In genomic region chr6:129709909-129710721, GRCh38 we compare ENCODE assay signal across 1 cellular context.
TF ChIP-seq lines count a peak whose summit lies in the region.

ARHGAP18 (minus strand) TSS chr6:129710177; CDS start chr6:129710136, 41 bp downstream.

TF ChIP-seq in HepG2, 621 proteins besides CTCF, POLR2A, EP300 and RAD21 (continued from another document and continues in another):
- TF ChIP-seq ZNF609 (CRISPR knock-in tag; IDR thresholded peaks at IDR 0.05; ENCODE audit: borderline replicate concordance) (peak; percentile 81), PPARG (CRISPR knock-in tag; conservative IDR thresholded peaks at IDR 0.05) (peak; percentile 31; the same call in 1 of the 2 replicates), MAX (IDR thresholded peaks at IDR 0.05) (peak; percentile 89), ZBTB14 (CRISPR knock-in tag; IDR thresholded peaks at IDR 0.05) (no peak), ATF7 (IDR thresholded peaks at IDR 0.05) (no peak), ATF7 (CRISPR knock-in tag; IDR thresholded peaks at IDR 0.05) (peak; percentile 50; the same call in 1 of the 2 replicates), ZMYM4 (CRISPR knock-in tag; IDR thresholded peaks at IDR 0.05) (peak; percentile 98), SP4 (CRISPR knock-in tag; IDR thresholded peaks at IDR 0.05) (peak; percentile 50; the same call in 1 of the 2 replicates), NR1H2 (CRISPR knock-in tag; IDR thresholded peaks at IDR 0.05; ENCODE audit: borderline replicate concordance, low read depth) (no peak; the same call in 1 of the 2 replicates), SIN3B (IDR thresholded peaks at IDR 0.05; ENCODE audit: low read length) (no peak), CBX2 (IDR thresholded peaks at IDR 0.05; ENCODE audit: low read depth, low read length) (no peak), CBX2 (CRISPR knock-in tag; IDR thresholded peaks at IDR 0.05; ENCODE audit: low read depth) (no peak; the same call in 1 of the 2 replicates), ZFAT (CRISPR knock-in tag; conservative IDR thresholded peaks at IDR 0.05) (no peak), REPIN1 (CRISPR knock-in tag; IDR thresholded peaks at IDR 0.05; ENCODE audit: borderline replicate concordance, low read depth) (no peak), SYNCRIP (IDR thresholded peaks at IDR 0.05; ENCODE audit: insufficient read depth, low read depth, low read length) (no peak), NFIC (IDR thresholded peaks at IDR 0.05; ENCODE audit: low read length) (0 out of 2 replicates have a peak, but pooled peaks have one; percentile 21), ZNF558 (CRISPR knock-in tag; IDR thresholded peaks at IDR 0.05; ENCODE audit: borderline replicate concordance) (peak; percentile 97; the same call in 1 of the 2 replicates), CEBPB (IDR thresholded peaks at IDR 0.05; ENCODE audit: borderline replicate concordance, low read depth, low read length) (no peak), NR2F1 (CRISPR knock-in tag; IDR thresholded peaks at IDR 0.05) (no peak), BCLAF1 (IDR thresholded peaks at IDR 0.05) (no peak), ZMYM2 (CRISPR knock-in tag; IDR thresholded peaks at IDR 0.05) (peak; percentile 79), ZNF318 (CRISPR knock-in tag; IDR thresholded peaks at IDR 0.05) (peak; percentile 92; the same call in 1 of the 2 replicates), ZNF101 (CRISPR knock-in tag; IDR thresholded peaks at IDR 0.05; ENCODE audit: borderline replicate concordance, low read depth) (no peak), GTF2F1 (IDR thresholded peaks at IDR 0.05; ENCODE audit: low read length) (no peak), FOXM1 (CRISPR knock-in tag; IDR thresholded peaks at IDR 0.05) (no peak), ETV5 (CRISPR knock-in tag; IDR thresholded peaks at IDR 0.05; ENCODE audit: borderline replicate concordance) (peak; percentile 73), ZNF784 (CRISPR knock-in tag; IDR thresholded peaks at IDR 0.05; ENCODE audit: borderline replicate concordance) (peak; percentile 79), ZKSCAN1 (IDR thresholded peaks at IDR 0.05; ENCODE audit: low read length) (no peak), CHD4 (IDR thresholded peaks at IDR 0.05; ENCODE audit: borderline replicate concordance, low read length) (no peak), ZSCAN20 (CRISPR knock-in tag; IDR thresholded peaks at IDR 0.05; ENCODE audit: borderline replicate concordance) (no peak), ZSCAN21 (CRISPR knock-in tag; IDR thresholded peaks at IDR 0.05; ENCODE audit: borderline replicate concordance) (no peak; the same call in 1 of the 2 replicates), ZFP36L1 (CRISPR knock-in tag; IDR thresholded peaks at IDR 0.05) (no peak), KDM4B (CRISPR knock-in tag; IDR thresholded peaks at IDR 0.05) (peak; percentile 85), TRIM22 (IDR thresholded peaks at IDR 0.05) (no peak), RNF2 (conservative IDR thresholded peaks at IDR 0.05; ENCODE audit: low read depth) (0 out of 2 replicates have a peak, but pooled peaks have one; percentile 33), ZNF605 (CRISPR knock-in tag; IDR thresholded peaks at IDR 0.05) (peak; percentile 85; the same call in 1 of the 2 replicates), NCOA5 (CRISPR knock-in tag; IDR thresholded peaks at IDR 0.05) (0 out of 2 replicates have a peak, but pooled peaks have one; percentile 3), ZNF264 (CRISPR knock-in tag; IDR thresholded peaks at IDR 0.05) (peak; percentile 78; the same call in 1 of the 2 replicates), SIX4 (CRISPR knock-in tag; IDR thresholded peaks at IDR 0.05) (no peak), ZFP37 (CRISPR knock-in tag; IDR thresholded peaks at IDR 0.05; ENCODE audit: borderline replicate concordance) (no peak), ZBTB7B (CRISPR knock-in tag; IDR thresholded peaks at IDR 0.05) (0 out of 2 replicates have a peak, but pooled peaks have one; percentile 45), MIXL1 (CRISPR knock-in tag; IDR thresholded peaks at IDR 0.05) (peak; percentile 91), ZNF383 (CRISPR knock-in tag; IDR thresholded peaks at IDR 0.05; ENCODE audit: borderline replicate concordance) (0 out of 2 replicates have a peak, but pooled peaks have one; percentile 32), ZNF441 (CRISPR knock-in tag; IDR thresholded peaks at IDR 0.05; ENCODE audit: borderline replicate concordance) (peak; percentile 79; the same call in 1 of the 2 replicates)
